ENCODE assay signal across 25 cellular contexts in genomic region chr7:25469669-25470068, GRCh38.
"Had no signal": no experiment of that assay in that cellular context is flagged by ENCODE, and none has a peak within 500 bp of the region (broad histone marks: within the 10 kb centered on the region; RNA-seq: fewer than 3 reads in every experiment).

No MANE protein-coding gene starts in this region.

- H3K4me1 ChIP-seq: esophagus muscularis mucosa, foreskin keratinocyte, gastroesophageal sphincter, heart left ventricle, lower lobe of right lung had no signal

- H3K27ac Mint-ChIP-seq: immature natural killer cell, mesothelial cell of epicardium, naive B cell had no signal

- H3K4me3 ChIP-seq: coronary artery, dorsolateral prefrontal cortex, esophagus muscularis mucosa, gastroesophageal sphincter, heart left ventricle, hepatocyte, lower lobe of right lung, mucosa of descending colon had no signal

- ATAC-seq: foreskin keratinocyte, gastroesophageal sphincter, heart left ventricle, left colon, left lobe of liver, left ventricle myocardium superior, lower lobe of right lung, mucosa of descending colon had no signal

- H3K4me2 ChIP-seq: hepatocyte had no signal

- H3K36me3 Mint-ChIP-seq: immature natural killer cell, mesothelial cell of epicardium, naive B cell had no signal

- DNase-seq: dermis blood vessel endothelial cell; dorsolateral prefrontal cortex; effector CD4-positive, alpha-beta T cell; effector memory CD4-positive, alpha-beta T cell; foreskin keratinocyte; heart left ventricle; hypothalamus; immature natural killer cell; islet precursor cell; kidney; kidney glomerular epithelial cell; left colon; left ventricle myocardium superior; lower lobe of right lung; mesenchymal stem cell; mucosa of descending colon; naive B cell had no signal

- H2AFZ ChIP-seq: hepatocyte had no signal

- H3K27ac ChIP-seq: coronary artery, dorsolateral prefrontal cortex, esophagus muscularis mucosa, foreskin keratinocyte, gastroesophageal sphincter, heart left ventricle, hepatocyte, lower lobe of right lung had no signal

- H3K4me1 Mint-ChIP-seq: immature natural killer cell, naive B cell had no signal

- H3K79me2 ChIP-seq: hepatocyte had no signal

- H3K27me3 ChIP-seq: esophagus muscularis mucosa, foreskin keratinocyte, gastroesophageal sphincter, heart left ventricle, hepatocyte had no signal

- FAIRE-seq: endothelial cell of umbilical vein, frontal cortex, kidney had no signal

- H3K9me3 ChIP-seq: esophagus muscularis mucosa, gastroesophageal sphincter, heart left ventricle, lower lobe of right lung, mucosa of descending colon had no signal

- H3K9me3 Mint-ChIP-seq: mesothelial cell of epicardium, naive B cell had no signal

- H3K36me3 ChIP-seq: esophagus muscularis mucosa, gastroesophageal sphincter, heart left ventricle, lower lobe of right lung had no signal

- H3K4me3 Mint-ChIP-seq: immature natural killer cell, mesothelial cell of epicardium, naive B cell had no signal
